Comparison of ENCODE assay signal across 12 cellular contexts in the genomic region with DNA sequence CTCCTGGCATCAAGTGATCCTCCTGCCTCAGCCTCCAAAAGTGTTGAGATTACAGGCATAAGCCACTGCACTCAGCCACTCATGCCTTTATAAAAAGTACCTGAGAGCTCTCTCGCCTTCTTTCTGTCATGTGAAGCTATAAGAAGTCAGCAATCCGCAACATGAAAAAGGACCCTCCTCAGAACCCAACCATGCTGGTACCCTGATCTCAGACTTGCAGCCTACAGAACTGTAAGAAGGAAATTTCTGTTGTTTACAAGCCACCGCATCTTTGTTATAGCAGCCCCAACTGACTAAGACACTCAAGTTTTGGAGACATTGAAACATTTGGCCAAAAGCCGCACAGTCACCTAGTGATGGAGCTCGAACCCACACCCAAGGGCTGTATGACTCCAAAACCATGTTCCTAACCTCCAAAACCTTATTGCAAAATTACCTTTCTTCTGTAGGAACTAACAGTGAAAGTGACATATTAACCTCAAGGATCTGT.
"Had no signal": no experiment of that assay in that cellular context is flagged by ENCODE, and none has a peak within 500 bp of the region (broad histone marks: within the 10 kb centered on the region; RNA-seq: fewer than 3 reads in every experiment).

No MANE protein-coding gene starts in this region.

- H3K9me3 ChIP-seq: mucosa of descending colon, stomach, thoracic aorta had no signal

- H3K4me3 ChIP-seq: dorsolateral prefrontal cortex, mucosa of descending colon, stomach, thoracic aorta had no signal

- H3K9me3 Mint-ChIP-seq: nephron had no signal

- H3K27me3 Mint-ChIP-seq: activated naive CD8-positive, alpha-beta T cell treated with anti-CD3 and anti-CD28 coated beads for 36 hours; T-helper 17 cell had no signal

- H3K27me3 ChIP-seq: dorsolateral prefrontal cortex, stomach had no signal

- ATAC-seq: esophagus mucosa, left cardiac atrium, mucosa of descending colon, T-helper 17 cell had no signal

- DNase-seq: activated effector memory CD4-positive, alpha-beta T cell treated with Interleukin-2 at 50 U/mL for 16 hours; activated naive CD8-positive, alpha-beta T cell treated with anti-CD3 and anti-CD28 coated beads for 36 hours; anterior cingulate cortex; dorsolateral prefrontal cortex; left cardiac atrium; mammary epithelial cell; stomach; T-helper 17 cell had no signal

- H3K4me3 Mint-ChIP-seq: activated naive CD8-positive, alpha-beta T cell treated with anti-CD3 and anti-CD28 coated beads for 36 hours; nephron; T-helper 17 cell had no signal

- H3K36me3 ChIP-seq: stomach, thoracic aorta had no signal

- H3K27ac Mint-ChIP-seq: T-helper 17 cell had no signal
